In genomic region chr10:74234569-74234968, GRCh38 we compare ENCODE assay signal across 11 cellular contexts.
A peak's percentile ranks its signal among the peaks of the same experiment; 100 is the strongest.
DNase-seq lines count a peak whose midpoint lies in the region; ATAC-seq and TF ChIP-seq lines count a peak whose summit lies in the region.
"Had no signal": no experiment of that assay in that cellular context is flagged by ENCODE, and none has a peak within 500 bp of the region (broad histone marks: within the 10 kb centered on the region; RNA-seq: fewer than 3 reads in every experiment).

No MANE protein-coding gene starts in this region.

- peaks cover 16% of the 10 kb centered on the region for H3K79me1 ChIP-seq in mesenchymal stem cell (replicated peaks; ENCODE audit: low read length, poor library complexity, severe bottlenecking)

- H3K4me3 ChIP-seq in AG10803 (ENCODE audit: low read length) (no peak overlapping the region), GM23248 (no peak overlapping the region), astrocyte of the spinal cord (ENCODE audit: low read depth, low read length) (no peak overlapping the region), mesenchymal stem cell (ENCODE audit: insufficient read depth in 1 of 2, low read depth in 1 of 2, low read length in 2 of 2) (no peak overlapping the region)
- H3K4me3 ChIP-seq: skin epidermis had no signal

- H3K27ac ChIP-seq in GM23248 (no peak overlapping the region), mesenchymal stem cell (ENCODE audit: low read length, poor library complexity, severe bottlenecking) (no peak overlapping the region)
- H3K27ac ChIP-seq: skin epidermis had no signal

- DNase-seq in AG10803 (ENCODE audit: low read depth), result peak; percentile 21
- DNase-seq in GM23248, result peak; percentile 54
- DNase-seq in astrocyte of the spinal cord (ENCODE audit: low read depth, low spot score), result peak; percentile 44
- DNase-seq in mesenchymal stem cell, result peak; percentile 18
- no peak for DNase-seq in NCI-H524 treated with DMSO at 0.1 percent for 48 hours (lab: John Stamatoyannopoulos, UW)
- DNase-seq in NCI-H1436 treated with DMSO at 0.1 percent for 48 hours (lab: John Stamatoyannopoulos, UW), result no peak
- no peak for DNase-seq in occipital lobe (lab: John Stamatoyannopoulos, UW)
- DNase-seq: activated naive CD8-positive, alpha-beta T cell treated with anti-CD3 and anti-CD28 coated beads, Interleukin-2, amount 10 ng/mL, durations not matched to agents 7 days and 5 days; NCI-H1694 had no signal

- H3K79me2 ChIP-seq in GM23248 (ENCODE audit: insufficient read depth), result peaks cover 95% of the 10 kb centered on the region

- WGBS in GM23248 (ENCODE audit: low coverage in 1 of 2, low lambda C conversion rate in 2 of 2, missing lambda C conversion rate in 2 of 2), 2 experiments, result 93 to 98% methylated on average over 1 of the region's 1 CpG
- WGBS in mesenchymal stem cell, result 100% methylated on average over 1 of the region's 1 CpG

- H3K36me3 ChIP-seq in GM23248 (ENCODE audit: low read depth), result no peaks in the 10 kb centered on the region
- no peaks in the 10 kb centered on the region for H3K36me3 ChIP-seq in mesenchymal stem cell (ENCODE audit: control insufficient read depth in 1 of 2, insufficient read depth in 2 of 2, low read depth in 1 of 2, low read length in 2 of 2)

- TF ChIP-seq CTCF in AG10803 (conservative IDR thresholded peaks at IDR 0.05; ENCODE audit: low read length), result peak; percentile 63
- TF ChIP-seq CTCF in astrocyte of the spinal cord (IDR thresholded peaks at IDR 0.05; ENCODE audit: low read depth, low read length), result peak; percentile 39

- H4K20me1 ChIP-seq in GM23248 (ENCODE audit: insufficient read depth), result no peaks in the 10 kb centered on the region

- no peak overlapping the region for H2BK15ac ChIP-seq in mesenchymal stem cell (ENCODE audit: low read depth, poor library complexity, severe bottlenecking)

- H3K23ac ChIP-seq in mesenchymal stem cell (ENCODE audit: low read length in 2 of 2), result no peak overlapping the region

- H3K9ac ChIP-seq in GM23248 (no peak overlapping the region), mesenchymal stem cell (ENCODE audit: low read length) (no peak overlapping the region)

- H3K27me3 ChIP-seq in GM23248 (replicated peaks; ENCODE audit: insufficient read depth) (no peaks in the 10 kb centered on the region), mesenchymal stem cell (ENCODE audit: control insufficient read depth in 1 of 2, insufficient read depth in 1 of 2, low read length in 2 of 2) (no peaks in the 10 kb centered on the region)

- no peak overlapping the region for H3K18ac ChIP-seq in mesenchymal stem cell (ENCODE audit: low read depth in 1 of 2, low read length in 2 of 2)

- no peak overlapping the region for H4K91ac ChIP-seq in mesenchymal stem cell (ENCODE audit: low read length)

- no peak overlapping the region for H2BK120ac ChIP-seq in mesenchymal stem cell (ENCODE audit: low read depth, low read length)

- H3F3A ChIP-seq in GM23248 (ENCODE audit: insufficient read depth), result peaks cover 9% of the 10 kb centered on the region

- H4K8ac ChIP-seq in mesenchymal stem cell (ENCODE audit: low read length), result no peak overlapping the region

- H2AK5ac ChIP-seq in mesenchymal stem cell (ENCODE audit: low read length, severe bottlenecking), result no peak overlapping the region

- no peak overlapping the region for H3K4ac ChIP-seq in mesenchymal stem cell (ENCODE audit: low read depth in 1 of 2, low read length in 2 of 2)

- no peak overlapping the region for H3K4me2 ChIP-seq in GM23248 (ENCODE audit: unreplicated experiment)
- H3K4me2 ChIP-seq in mesenchymal stem cell (ENCODE audit: low read length, poor library complexity, severe bottlenecking), result no peak overlapping the region

- H2BK5ac ChIP-seq in mesenchymal stem cell (ENCODE audit: low read depth, low read length, poor library complexity, severe bottlenecking), result no peak overlapping the region

- peaks cover 14% of the 10 kb centered on the region for H3K4me1 ChIP-seq in GM23248 (ENCODE audit: insufficient read depth)
- no peaks in the 10 kb centered on the region for H3K4me1 ChIP-seq in mesenchymal stem cell (ENCODE audit: control insufficient read depth, insufficient read depth, low read depth, low read length)

- no peak overlapping the region for H2BK12ac ChIP-seq in mesenchymal stem cell (ENCODE audit: low read length in 2 of 2)

- no peaks in the 10 kb centered on the region for H3K9me2 ChIP-seq in GM23248 (ENCODE audit: insufficient read depth)

- H3K9me3 ChIP-seq in GM23248 (ENCODE audit: low read depth), result no peaks in the 10 kb centered on the region
- H3K9me3 ChIP-seq in mesenchymal stem cell (ENCODE audit: control insufficient read depth, low read length), result no peaks in the 10 kb centered on the region

- ATAC-seq in GM19324 (IDR thresholded peaks at IDR 0.05; ENCODE audit: low FRiP score, unreplicated experiment), result no peak

- no peak overlapping the region for H2AFZ ChIP-seq in GM23248
- H2AFZ ChIP-seq in mesenchymal stem cell (ENCODE audit: low read depth, low read length), result no peak overlapping the region

- no peak overlapping the region for H3K14ac ChIP-seq in mesenchymal stem cell (ENCODE audit: low read length in 2 of 2)

- in situ Hi-C loops in GM23248 (cut with MboI), result loop anchor here (10.0 kb wide), 1 partner anchor 90 kb away; no protein-coding TSS in a partner anchor
- in situ Hi-C loops in astrocyte of the spinal cord (cut with HindIII; ENCODE audit: low sequenced_read_pairs), result no loop called here

Comparison
In these comparisons a context has a peak if more than half of its experiments do, and no peak if none do; other contexts are left out.
1. DNase-seq: peak in AG10803 (single experiment), GM23248 (single experiment), astrocyte of the spinal cord (single experiment) and mesenchymal stem cell (single experiment); none in NCI-H524 treated with DMSO at 0.1 percent for 48 hours (single experiment), NCI-H1436 treated with DMSO at 0.1 percent for 48 hours (single experiment) and occipital lobe (single experiment).